ENCODE assay signal across 8 cellular contexts in genomic region chr17:40218740-40219072, GRCh38. TPM values are rescaled to one million over a fixed set of nuclear protein-coding genes. Genes with fewer than 3 reads are reported as not detected.
A peak's percentile ranks its signal among the peaks of the same experiment; 100 is the strongest.
DNase-seq lines count a peak whose midpoint lies in the region; ATAC-seq, FAIRE-seq and TF ChIP-seq lines count a peak whose summit lies in the region.

No MANE protein-coding gene starts in this region.

- H3K9me3 Mint-ChIP-seq in Calu3 (ENCODE audit: low read depth, unreplicated experiment), result peaks cover 4% of the 10 kb centered on the region

- H3K27me3 Mint-ChIP-seq in Calu3 (ENCODE audit: unreplicated experiment), result no peaks in the 10 kb centered on the region

- CTCF ChIA-PET in Calu3 (lab: Charles Lee), result interaction anchor here (0.5 to 5.4 kb wide), 94 partner anchors 10 to 633 kb away, joined by 3 to 171 read pairs (median 5); partner anchors contain the start of genes CASC3, CDC6, ERBB2 and GJD3

- no peaks in the 10 kb centered on the region for H3K4me1 ChIP-seq in small intestine (ENCODE audit: control insufficient read depth in 2 of 2, insufficient read depth in 1 of 2, low read depth in 1 of 2, low read length in 1 of 2)

- H3K4me3 ChIP-seq in WI38 (ENCODE audit: low read depth, low read length), result peak overlapping the region; percentile 77
- peak overlapping the region; percentile 45 to 70 for H3K4me3 ChIP-seq in cardiac fibroblast (replicated peaks in 1 of 2; ENCODE audit: low read depth in 2 of 2, low read length in 2 of 2)
- peak overlapping the region in 1 of 2 donors; percentile 74 for H3K4me3 ChIP-seq in small intestine (ENCODE audit: low read depth in 1 of 2, low read length in 2 of 2)

- peak overlapping the region; percentile 36 for H3K27ac Mint-ChIP-seq in Calu3 (ENCODE audit: unreplicated experiment)

- FAIRE-seq in H54 (lab: Jason Lieb, UNC) (no peak), small intestine (lab: Jason Lieb, UNC) (no peak)

- no peak for TF ChIP-seq POLR2A in H54 (IDR thresholded peaks at IDR 0.05; ENCODE audit: low read depth, low read length)

- intact Hi-C loops in Calu3 (cut with micrococcal nuclease; ENCODE audit: unreplicated experiment), result loop anchor here (1.0 to 5.0 kb wide), 2 partner anchors 64 to 72 kb away; no protein-coding TSS in a partner anchor

- H3K4me3 Mint-ChIP-seq in Calu3 (ENCODE audit: low read depth, unreplicated experiment), result peak overlapping the region; percentile 78

- peak overlapping the region; percentile 71 to 94 for H3K27ac ChIP-seq in small intestine (ENCODE audit: low read depth in 1 of 2, low read length in 1 of 2)

- ATAC-seq in HG03469 (IDR thresholded peaks at IDR 0.05; ENCODE audit: unreplicated experiment), result no peak

- BruUV-seq in Calu3 (replicated peaks; lab: Mats Ljungman, UMichigan), result TSS peak; percentile 95

- WGBS in small intestine, 3 donors, result 4 to 7% (median 5%) methylated on average over 13 of the region's 13 CpGs

- no peaks in the 10 kb centered on the region for H3K36me3 ChIP-seq in small intestine (ENCODE audit: control insufficient read depth in 2 of 2, insufficient read depth in 2 of 2, low read length in 2 of 2)

- DNase-seq in Calu3 (peak; percentile 91), H54 (ENCODE audit: insufficient read length, low spot score) (peak; percentile 49), NCI-H146 (lab: John Stamatoyannopoulos, UW) (peak; percentile 92), cardiac fibroblast (ENCODE audit: low read depth in 2 of 2) (peak; percentile 88), iPS-NIHi7 (ENCODE audit: extremely low spot score) (peak; percentile 82), small intestine (peak; percentile 53)

- peaks cover 47% of the 10 kb centered on the region for H3K36me3 Mint-ChIP-seq in Calu3 (ENCODE audit: insufficient read depth, unreplicated experiment)

- no peaks in the 10 kb centered on the region for H3K27me3 ChIP-seq in small intestine (ENCODE audit: control insufficient read depth in 2 of 2, insufficient read depth in 2 of 2, low read length in 2 of 2)

- TF ChIP-seq CTCF in Calu3 (IDR thresholded peaks at IDR 0.05; ENCODE audit: unreplicated experiment), result no peak
- TF ChIP-seq CTCF in WI38 (IDR thresholded peaks at IDR 0.05; ENCODE audit: low read depth, low read length), result no peak
- no peak for TF ChIP-seq CTCF in cardiac fibroblast (IDR thresholded peaks at IDR 0.05; ENCODE audit: low read depth, low read length)

- no peaks in the 10 kb centered on the region for H3K9me3 ChIP-seq in small intestine (ENCODE audit: control insufficient read depth, low read depth)

- H3K4me1 Mint-ChIP-seq in Calu3 (ENCODE audit: low read depth, unreplicated experiment), result peaks cover 28% of the 10 kb centered on the region

RNA-seq across cellular contexts. Expression of gene WIPF2, which starts 0.4 kb away (rescaled TPM):
- 327 and 376 TPM in 2 replicates for total RNA-seq in Calu3 (2022)
- 10 to 100 TPM; 12.5 to 14.1 (median 13.9) TPM for polyA plus RNA-seq in small intestine

RNA-seq across cellular contexts. Expression of gene RAPGEFL1, which starts 41.4 kb away (rescaled TPM):
- total RNA-seq in Calu3 (2022), result 57.9 and 86.3 TPM in 2 replicates
- polyA plus RNA-seq in small intestine, result 100 to 1,000 TPM in 1 of 3 donors, 10 to 100 TPM in 2; 37.2 to 121 (median 78.6) TPM
